In genomic region chr2:187429989-187430388, GRCh38 we compare ENCODE assay signal across 13 cellular contexts. TPM values are rescaled to one million over a fixed set of nuclear protein-coding genes. Genes with fewer than 3 reads are reported as not detected.
DNase-seq lines count a peak whose midpoint lies in the region; ATAC-seq, FAIRE-seq and TF ChIP-seq lines count a peak whose summit lies in the region.
"Had no signal": no experiment of that assay in that cellular context is flagged by ENCODE, and none has a peak within 500 bp of the region (broad histone marks: within the 10 kb centered on the region; RNA-seq: fewer than 3 reads in every experiment).

No MANE protein-coding gene starts in this region.

- H3K4me1 ChIP-seq in left ventricle myocardium inferior, result peaks cover 67% of the 10 kb centered on the region
- peaks cover 11% of the 10 kb centered on the region for H3K4me1 ChIP-seq in mammary epithelial cell (ENCODE audit: insufficient read depth, low read length)

- no peak for FAIRE-seq in urothelium cell line (lab: Jason Lieb, UNC)

- TF ChIP-seq CTCF in left ventricle myocardium inferior (IDR thresholded peaks at IDR 0.05; ENCODE audit: borderline replicate concordance) (no peak), mammary epithelial cell (conservative IDR thresholded peaks at IDR 0.05 in 1 of 2, IDR thresholded peaks at IDR 0.05 in 1 of 2; ENCODE audit: extremely low read depth in 1 of 2, insufficient read depth in 1 of 2, low read depth in 1 of 2, low read length in 2 of 2) (no peak)

- dilution Hi-C loops in mammary epithelial cell (cut with HindIII; ENCODE audit: low sequenced_read_pairs), result loop anchor here (25.0 kb wide), 1 partner anchor 568 kb away; no protein-coding TSS in a partner anchor

- ATAC-seq in left cardiac atrium (no peak), HG03196 (IDR thresholded peaks at IDR 0.05; ENCODE audit: unreplicated experiment) (no peak)

- H3K4me2 ChIP-seq in mammary epithelial cell (ENCODE audit: insufficient read depth, low read depth, low read length), result peak overlapping the region; percentile 39

- H3K27me3 ChIP-seq in left ventricle myocardium inferior (ENCODE audit: low read depth), result no peaks in the 10 kb centered on the region
- H3K27me3 ChIP-seq in mammary epithelial cell (ENCODE audit: insufficient read depth, low read length), result no peaks in the 10 kb centered on the region
- H3K27me3 ChIP-seq: neutrophil had no signal

- in situ Hi-C loops in mammary epithelial cell (cut with MboI; ENCODE audit: low sequenced_read_pairs in 2 of 2), result no loop called here

- CTCF ChIA-PET in mammary epithelial cell (lab: Charles Lee; ENCODE audit: low non-redundant PET), result no interaction called here

- H3K9me3 ChIP-seq in left ventricle myocardium inferior (replicated peaks), result no peaks in the 10 kb centered on the region
- H3K9me3 ChIP-seq in mammary epithelial cell (replicated peaks; ENCODE audit: insufficient read depth, low read length), result no peaks in the 10 kb centered on the region
- H3K9me3 ChIP-seq: neutrophil had no signal

- BruUV-seq in mammary epithelial cell (replicated peaks; lab: Mats Ljungman, UMichigan), result no TSS peak

- H4K20me1 ChIP-seq in mammary epithelial cell (ENCODE audit: insufficient read depth, low read length), result no peaks in the 10 kb centered on the region

- intact Hi-C loops in left ventricle myocardium inferior (cut with micrococcal nuclease), result no loop called here
- intact Hi-C loops in left cardiac atrium (cut with DNase I), result no loop called here
- intact Hi-C loops in mammary epithelial cell (cut with micrococcal nuclease), result no loop called here

- no peaks in the 10 kb centered on the region for H3K79me2 ChIP-seq in mammary epithelial cell (ENCODE audit: insufficient read depth, low read length)

- H2AFZ ChIP-seq in mammary epithelial cell (ENCODE audit: low read depth, low read length), result no peak overlapping the region

- peaks cover 8% of the 10 kb centered on the region for H3K36me3 ChIP-seq in left ventricle myocardium inferior
- no peaks in the 10 kb centered on the region for H3K36me3 ChIP-seq in mammary epithelial cell (ENCODE audit: insufficient read depth, low read length)
- H3K36me3 ChIP-seq: neutrophil had no signal

- H3K9ac ChIP-seq in mammary epithelial cell (ENCODE audit: insufficient read depth, low read length), result no peak overlapping the region

- H3K4me3 ChIP-seq in left ventricle myocardium inferior (no peak overlapping the region), mammary epithelial cell (replicated peaks in 1 of 3; ENCODE audit: insufficient read depth in 1 of 3, low read depth in 2 of 3, low read length in 3 of 3) (no peak overlapping the region)

- DNase-seq in left ventricle myocardium inferior (no peak), left cardiac atrium (no peak), mammary epithelial cell (peak; percentile 38), hepatic stellate cell (ENCODE audit: low spot score) (peak; percentile 21), urothelium cell line (ENCODE audit: low spot score) (peak; percentile 9), NCI-H187 (lab: John Stamatoyannopoulos, UW) (no peak), MV-4-11 (lab: John Stamatoyannopoulos, UW) (no peak)
- DNase-seq: activated CD4-positive, alpha-beta T cell treated with anti-CD3 and anti-CD28 coated beads, Interleukin-2, amount 10 ng/mL, durations not matched to agents 24 days and 14 days; activated gamma-delta T cell; NCI-H1417 treated with DMSO at 0.1 percent for 48 hours; stimulated activated CD4-positive, alpha-beta T cell treated with anti-CD3 and anti-CD28 coated beads, Interleukin-4, amount 100 ng/mL, for 4 hours had no signal

- peak overlapping the region; percentile 41 for H3K27ac ChIP-seq in left ventricle myocardium inferior (replicated peaks)
- no peak overlapping the region for H3K27ac ChIP-seq in mammary epithelial cell (ENCODE audit: insufficient read depth, low read depth, low read length)
- H3K27ac ChIP-seq: neutrophil had no signal

RNA-seq across cellular contexts. Expression of gene CALCRL, which starts 18.1 kb away (rescaled TPM):
- 27.3 TPM for total RNA-seq in left ventricle myocardium inferior
- 10 to 100 TPM; 39.8 to 45.9 TPM for total RNA-seq in left cardiac atrium
- 1 to 10 TPM in 1 of 2 donors, under 1 TPM in 1; 0.54 to 3.0 TPM for total RNA-seq in mammary epithelial cell
- polyA plus RNA-seq in mammary epithelial cell, result 0.67 TPM
- polyA minus RNA-seq in mammary epithelial cell, result not detected

Comparison
In these comparisons a context has a peak if more than half of its experiments do, and no peak if none do; other contexts are left out.
1. DNase-seq: peak in mammary epithelial cell (single experiment), hepatic stellate cell (single experiment) and urothelium cell line (single experiment); none in left ventricle myocardium inferior (single experiment), left cardiac atrium (single experiment), NCI-H187 (0 of 2) and MV-4-11 (single experiment).